In the genomic region with DNA sequence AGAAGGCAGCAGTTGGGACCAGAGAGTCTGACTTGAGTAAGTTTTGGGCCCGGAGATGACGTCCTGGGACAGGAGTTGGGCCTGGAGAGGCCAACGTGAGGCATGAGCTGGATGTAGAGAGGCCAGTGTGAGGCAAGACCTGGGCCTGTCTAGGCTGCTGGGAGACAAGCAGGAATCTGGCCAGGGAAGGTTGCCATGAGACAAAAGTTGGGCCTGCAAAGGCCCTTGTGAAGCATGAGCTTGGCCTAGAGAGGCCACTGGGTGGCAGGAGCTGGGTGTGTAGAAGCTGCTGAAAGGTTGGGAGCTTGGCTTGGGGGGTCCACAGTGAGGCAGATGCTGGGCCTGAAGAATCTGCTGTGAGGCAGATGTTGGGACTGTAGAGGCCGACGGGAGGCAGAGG, we compare ENCODE assay signal across 8 cellular contexts.
DNase-seq lines count a peak whose midpoint lies in the region; TF ChIP-seq lines count a peak whose summit lies in the region.
"Not testable (repeated sequence)": the region's sequence is repeated elsewhere in the genome, so short reads cannot be mapped to it uniquely, and the experiment has no call there.

No MANE protein-coding gene starts in this region.

- H4K20me1 ChIP-seq in OCI-LY3 (ENCODE audit: insufficient read depth, low read length); osteoblast (ENCODE audit: insufficient read depth, low read length): not testable (repeated sequence)

- H3K27ac Mint-ChIP-seq in HFFc6: peak overlapping the region; percentile 51

- H3K27me3 Mint-ChIP-seq in HFFc6 (ENCODE audit: insufficient read depth): not testable (repeated sequence)

- not testable (repeated sequence) for H3K9ac ChIP-seq in OCI-LY3 (ENCODE audit: low read length)

- not testable (repeated sequence) for H3K79me2 ChIP-seq in OCI-LY3 (ENCODE audit: low read length); osteoblast (ENCODE audit: insufficient read depth, low read length)

- not testable (repeated sequence) for H3K27me3 ChIP-seq in OCI-LY3 (ENCODE audit: low read depth, low read length); cardiac muscle cell; osteoblast (ENCODE audit: insufficient read depth, low read length)

- H3K4me3 ChIP-seq in AG09309 (ENCODE audit: control insufficient read depth, low read depth, low read length); OCI-LY3 (ENCODE audit: low read length); epithelial cell of proximal tubule (ENCODE audit: low read depth, low read length); cardiac muscle cell; osteoblast (ENCODE audit: insufficient read depth, low read length): not testable (repeated sequence)

- H2AFZ ChIP-seq in OCI-LY3 (ENCODE audit: low read depth, low read length): not testable (repeated sequence)
- peak overlapping the region; percentile 76 for H2AFZ ChIP-seq in osteoblast (ENCODE audit: low read length)

- H3K4me1 Mint-ChIP-seq in HFFc6 (ENCODE audit: low read depth): not testable (repeated sequence)

- DNase-seq in AG09309 (ENCODE audit: low read depth); GM10248 (ENCODE audit: extremely low spot score); epithelial cell of proximal tubule (ENCODE audit: low read depth): not testable (repeated sequence)
- DNase-seq in HFFc6 (peak; percentile 50), amniotic epithelial cell (ENCODE audit: low read depth) (peak; percentile 32), cardiac muscle cell (ENCODE audit: low read depth in 1 of 2, low spot score in 1 of 2) (peak in 1 of 2 donors; percentile 57), osteoblast (ENCODE audit: insufficient read length, low spot score, missing footprints) (peak; percentile 62)

- H3K4me3 Mint-ChIP-seq in HFFc6: not testable (repeated sequence)

- H3K36me3 Mint-ChIP-seq in HFFc6 (ENCODE audit: low read depth): not testable (repeated sequence)

- H3K27ac ChIP-seq in OCI-LY3 (ENCODE audit: low read length); cardiac muscle cell; osteoblast (ENCODE audit: low read depth, low read length): not testable (repeated sequence)

- POLR2A ChIA-PET in GM10248 (lab: Yijun Ruan, JAX): not testable (repeated sequence)

- H3K4me1 ChIP-seq in OCI-LY3 (ENCODE audit: low read length); cardiac muscle cell (ENCODE audit: low read depth); osteoblast (ENCODE audit: insufficient read depth, low read length): not testable (repeated sequence)

- not testable (repeated sequence) for H3K4me2 ChIP-seq in OCI-LY3 (ENCODE audit: low read length); osteoblast (ENCODE audit: insufficient read depth, low read length)

- CTCF ChIA-PET in GM10248 (lab: Yijun Ruan, JAX): interaction anchor here (3.7 kb wide), 1 partner anchor 13 kb away, joined by 22 read pairs; no protein-coding TSS in a partner anchor

- TF ChIP-seq CTCF in AG09309 (IDR thresholded peaks at IDR 0.05; ENCODE audit: control insufficient read depth, insufficient read depth, low read depth, low read length, missing control alignments): peak; percentile 34
- TF ChIP-seq CTCF in GM10248 (IDR thresholded peaks at IDR 0.05; ENCODE audit: control extremely low read depth, extremely low read depth, low read depth, missing control alignments): peak; percentile 12
- TF ChIP-seq CTCF in HFFc6 (IDR thresholded peaks at IDR 0.05): peak; percentile 47; the same call in 1 of the 2 replicates
- TF ChIP-seq CTCF in OCI-LY3 (IDR thresholded peaks at IDR 0.05; ENCODE audit: low read depth, low read length): 0 out of 2 replicates have a peak, but pooled peaks have one; percentile 9
- TF ChIP-seq CTCF in epithelial cell of proximal tubule (conservative IDR thresholded peaks at IDR 0.05; ENCODE audit: low read depth, low read length): peak; percentile 35
- peak; percentile 11 for TF ChIP-seq CTCF in cardiac muscle cell (IDR thresholded peaks at IDR 0.05; ENCODE audit: low read depth, low read length)
- peak; percentile 35 for TF ChIP-seq CTCF in osteoblast (IDR thresholded peaks at IDR 0.05; ENCODE audit: extremely low read depth, low read depth, low read length)

- H3K36me3 ChIP-seq in OCI-LY3 (replicated peaks; ENCODE audit: low read depth, low read length); cardiac muscle cell; osteoblast (ENCODE audit: insufficient read depth, low read length): not testable (repeated sequence)

- not testable (repeated sequence) for H3K9me3 Mint-ChIP-seq in HFFc6

- H3K9me3 ChIP-seq in OCI-LY3 (ENCODE audit: insufficient read depth, low read length); cardiac muscle cell (ENCODE audit: low read depth); osteoblast (ENCODE audit: low read depth, low read length): not testable (repeated sequence)
